Comparison of ENCODE assay signal across 22 cellular contexts in the genomic region with DNA sequence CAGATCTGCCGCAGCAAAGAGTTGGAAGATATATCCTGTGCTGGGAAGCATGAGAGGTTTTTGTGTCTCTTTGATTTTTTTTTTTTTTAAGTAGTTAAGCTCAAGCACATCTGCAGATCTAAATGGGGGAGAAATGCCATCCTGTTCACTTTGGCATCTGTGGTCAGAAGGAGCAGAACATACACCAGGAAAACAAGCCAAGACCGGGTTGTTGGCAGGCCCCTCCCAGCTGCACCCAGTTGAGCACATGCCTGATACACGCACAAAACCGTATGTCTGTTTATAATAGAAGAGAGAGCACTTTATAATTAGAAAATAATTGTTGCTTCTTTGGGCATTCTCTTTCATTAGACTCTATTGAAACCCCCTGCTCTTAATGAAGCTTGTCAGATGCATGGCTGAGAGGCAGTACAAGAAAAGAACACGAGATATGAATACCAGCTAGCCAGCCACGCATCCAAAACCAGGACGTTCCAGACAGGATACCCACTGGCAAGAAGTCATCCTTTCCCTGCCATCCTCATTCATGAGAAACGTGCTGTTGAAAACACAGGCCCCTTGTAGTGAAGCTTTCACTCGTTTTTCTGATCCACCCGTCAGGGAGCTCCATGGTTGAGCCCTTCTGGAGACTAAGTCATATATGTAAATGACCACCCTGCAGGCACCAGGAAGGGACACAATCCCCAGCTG.
DNase-seq lines count a peak whose midpoint lies in the region; ATAC-seq and TF ChIP-seq lines count a peak whose summit lies in the region.
"Had no signal": no experiment of that assay in that cellular context is flagged by ENCODE, and none has a peak within 500 bp of the region (broad histone marks: within the 10 kb centered on the region; RNA-seq: fewer than 3 reads in every experiment).

No MANE protein-coding gene starts in this region.

- TF ChIP-seq CTCF in heart left ventricle (IDR thresholded peaks at IDR 0.05), result no peak

- no peak overlapping the region for H3K4me3 ChIP-seq in heart left ventricle
- H3K4me3 ChIP-seq: adrenal gland, hepatocyte had no signal

- no peak overlapping the region for H3K4me3 Mint-ChIP-seq in T-helper 17 cell
- H3K4me3 Mint-ChIP-seq: activated B cell treated with CpG ODN at 0.5 μM for 24 hours; activated CD4-positive, alpha-beta memory T cell treated with anti-CD3 and anti-CD28 coated beads, Interleukin-2, amount 10 ng/mL, durations not matched to agents 7 days and 5 days; naive B cell; type B pancreatic cell had no signal

- 47 to 56% (median 48%) methylated on average over 10 of the region's 10 CpGs for WGBS in heart left ventricle, 4 donors

- peak overlapping the region; percentile 9 for H3K27ac Mint-ChIP-seq in T-helper 17 cell
- H3K27ac Mint-ChIP-seq: activated B cell treated with CpG ODN at 0.5 μM for 24 hours; activated CD4-positive, alpha-beta memory T cell treated with anti-CD3 and anti-CD28 coated beads, Interleukin-2, amount 10 ng/mL, durations not matched to agents 7 days and 5 days; naive B cell; type B pancreatic cell had no signal

- no peaks in the 10 kb centered on the region for H3K9me3 ChIP-seq in T-helper 17 cell (ENCODE audit: control insufficient read depth, low read length, poor library complexity, severe bottlenecking)
- H3K9me3 ChIP-seq in heart left ventricle, result no peaks in the 10 kb centered on the region
- H3K9me3 ChIP-seq: adrenal gland, BE2C had no signal

- peaks cover 20% of the 10 kb centered on the region for H3K27me3 Mint-ChIP-seq in T-helper 17 cell

- intact Hi-C loops in heart left ventricle (cut with DNase I), result loop anchor here in 2 of 10 donors (10.0 kb wide), 2 partner anchors 52 to 62 kb away; no protein-coding TSS in a partner anchor

- no peak for ATAC-seq in T-helper 17 cell
- ATAC-seq in heart left ventricle, result peak in 3 of 4 donors; percentile 33 to 43 (median 40)
- no peak for ATAC-seq in HG02623 (IDR thresholded peaks at IDR 0.05; ENCODE audit: unreplicated experiment)
- ATAC-seq: sciatic nerve had no signal

- peak; percentile 64 for DNase-seq in DMS79 treated with DMSO at 0.1 percent for 48 hours (lab: John Stamatoyannopoulos, UW)
- DNase-seq in DMS79 (lab: John Stamatoyannopoulos, UW), result no peak
- no peak for DNase-seq in T-helper 17 cell
- DNase-seq in heart left ventricle, result no peak
- DNase-seq in pons (ENCODE audit: low spot score), result peak; percentile 32
- DNase-seq in NCI-H2227 treated with DMSO at 0.1 percent for 48 hours (lab: John Stamatoyannopoulos, UW), result no peak
- DNase-seq in GOT3 (lab: John Stamatoyannopoulos, UW), result no peak
- DNase-seq: 8988T; activated B cell treated with CpG ODN at 0.5 μM for 24 hours; activated CD4-positive, alpha-beta memory T cell treated with anti-CD3 and anti-CD28 coated beads, Interleukin-2, amount 10 ng/mL, durations not matched to agents 7 days and 5 days; adrenal gland; BE2C; dermis blood vessel endothelial cell; naive B cell; NCI-H1092 treated with DMSO at 0.1 percent for 48 hours; NCI-H524 treated with DMSO at 0.1 percent for 48 hours; RPMI8226; stimulated activated CD8-positive, alpha-beta memory T cell treated with anti-CD3 and anti-CD28 coated beads, Interleukin-4, amount 100 ng/mL, for 48 hours had no signal

- H3K36me3 Mint-ChIP-seq in T-helper 17 cell (ENCODE audit: low read depth), result peaks cover 5% of the 10 kb centered on the region
- H3K36me3 Mint-ChIP-seq: naive B cell, type B pancreatic cell had no signal

- H3K27ac ChIP-seq in heart left ventricle, result no peak overlapping the region
- H3K27ac ChIP-seq: adrenal gland, hepatocyte had no signal

- peaks cover 0 to 8% (median 0%) of the 10 kb centered on the region in 12 donors for H3K4me1 ChIP-seq in heart left ventricle
- H3K4me1 ChIP-seq: adrenal gland, BE2C had no signal

- no peaks in the 10 kb centered on the region for H3K4me1 Mint-ChIP-seq in T-helper 17 cell
- H3K4me1 Mint-ChIP-seq: activated B cell treated with CpG ODN at 0.5 μM for 24 hours; activated CD4-positive, alpha-beta memory T cell treated with anti-CD3 and anti-CD28 coated beads, Interleukin-2, amount 10 ng/mL, durations not matched to agents 7 days and 5 days; naive B cell had no signal

- H3K27me3 ChIP-seq in heart left ventricle, result no peaks in the 10 kb centered on the region
- H3K27me3 ChIP-seq: adrenal gland, BE2C, hepatocyte had no signal

- no peaks in the 10 kb centered on the region for H3K36me3 ChIP-seq in heart left ventricle
- H3K36me3 ChIP-seq: adrenal gland, BE2C had no signal

- no peak for TF ChIP-seq POLR2A in heart left ventricle (IDR thresholded peaks at IDR 0.05)

Comparison
In these comparisons a context has a peak if more than half of its experiments do, and no peak if none do; other contexts are left out.
1. DNase-seq: peak in DMS79 treated with DMSO at 0.1 percent for 48 hours (single experiment) and pons (single experiment); none in DMS79 (single experiment), T-helper 17 cell (0 of 3), heart left ventricle (0 of 5), NCI-H2227 treated with DMSO at 0.1 percent for 48 hours (single experiment) and GOT3 (single experiment).
2. ATAC-seq: peak in heart left ventricle (3 of 4); none in T-helper 17 cell (single experiment) and HG02623 (single experiment).